In genomic region chr17:8210761-8211458, GRCh38 we compare ENCODE assay signal across 8 cellular contexts. TPM values are rescaled to one million over a fixed set of nuclear protein-coding genes. Genes with fewer than 3 reads are reported as not detected.
DNase-seq lines count a peak whose midpoint lies in the region; ATAC-seq and TF ChIP-seq lines count a peak whose summit lies in the region.

No MANE protein-coding gene starts in this region.

- POLR2A ChIA-PET in HCT116 (lab: Charles Lee), result interaction anchor here (0.7 to 5.2 kb wide), 14 partner anchors 8 to 225 kb away, joined by 4 to 57 read pairs (median 8); partner anchors contain the start of genes BORCS6, CTC1, NDEL1 and SLC25A35

- peaks cover 14% of the 10 kb centered on the region for H3K36me3 Mint-ChIP-seq in activated T-helper 1 cell treated with anti-CD3 and anti-CD28 coated beads, Interleukin-12 subunit alpha, Interleukin-12 subunit beta, Interleukin-2, Interleukin-4 antibody, amounts not matched to agents 30 ng/mL and 10 ng/mL and 1 ng/mL, durations not matched to agents 14 hours and 24 hours and 36 hours (ENCODE audit: low read depth)

- H3K4me1 ChIP-seq in HCT116 (ENCODE audit: control insufficient read depth in 1 of 2, insufficient read depth in 2 of 2, low read length in 2 of 2), result peaks cover 25 to 58% of the 10 kb centered on the region in 2 experiments; a peak in 3 of 4 replicates
- H3K4me1 ChIP-seq in subcutaneous abdominal adipose tissue (ENCODE audit: control insufficient read depth in 5 of 5, insufficient read depth in 5 of 5, low read length in 5 of 5), result peaks cover 6 to 16% (median 14%) of the 10 kb centered on the region in 5 donors

- H4K20me1 ChIP-seq in HCT116 (ENCODE audit: insufficient read depth), result peaks cover 3% of the 10 kb centered on the region; the same call in 1 of the 2 replicates

- no peak for ATAC-seq in HCT116

- H3K79me2 ChIP-seq in HCT116 (ENCODE audit: insufficient read depth, low read length), result peaks cover 43% of the 10 kb centered on the region

- intact Hi-C loops in HCT116 (cut with micrococcal nuclease), result no loop called here
- intact Hi-C loops in activated T-helper 1 cell treated with anti-CD3 and anti-CD28 coated beads, Interleukin-12 subunit alpha, Interleukin-12 subunit beta, Interleukin-2, Interleukin-4 antibody, amounts not matched to agents 30 ng/mL and 10 ng/mL and 1 ng/mL, durations not matched to agents 14 hours and 24 hours and 36 hours (cut with micrococcal nuclease), result loop anchor here (1.0 to 5.0 kb wide), 5 partner anchors 9 to 36 kb away; partner anchors contain the start of genes CTC1 and PFAS

- H3K4me3 ChIP-seq in AG09309 (ENCODE audit: control insufficient read depth, low read depth, low read length) (peak overlapping the region; percentile 81), HCT116 (replicated peaks in 1 of 2; ENCODE audit: low read depth in 1 of 2, low read length in 2 of 2) (peak overlapping the region; percentile 78 to 95), iPS-18c (ENCODE audit: insufficient read depth, low read depth, low read length) (peak overlapping the region; percentile 93; the same call in 1 of the 2 replicates), subcutaneous abdominal adipose tissue (ENCODE audit: low read depth in 1 of 5, low read length in 5 of 5) (peak overlapping the region; percentile 62 to 76 (median 72))

- H3K4me3 Mint-ChIP-seq in activated T-helper 1 cell treated with anti-CD3 and anti-CD28 coated beads, Interleukin-12 subunit alpha, Interleukin-12 subunit beta, Interleukin-2, Interleukin-4 antibody, amounts not matched to agents 30 ng/mL and 10 ng/mL and 1 ng/mL, durations not matched to agents 14 hours and 24 hours and 36 hours, result peak overlapping the region; percentile 96

- no peaks in the 10 kb centered on the region for H3K9me2 ChIP-seq in HCT116 (ENCODE audit: insufficient read depth)

- H3K27me3 Mint-ChIP-seq in activated T-helper 1 cell treated with anti-CD3 and anti-CD28 coated beads, Interleukin-12 subunit alpha, Interleukin-12 subunit beta, Interleukin-2, Interleukin-4 antibody, amounts not matched to agents 30 ng/mL and 10 ng/mL and 1 ng/mL, durations not matched to agents 14 hours and 24 hours and 36 hours (ENCODE audit: insufficient read depth), result no peaks in the 10 kb centered on the region

- peak overlapping the region; percentile 94 for H3K27ac Mint-ChIP-seq in activated T-helper 1 cell treated with anti-CD3 and anti-CD28 coated beads, Interleukin-12 subunit alpha, Interleukin-12 subunit beta, Interleukin-2, Interleukin-4 antibody, amounts not matched to agents 30 ng/mL and 10 ng/mL and 1 ng/mL, durations not matched to agents 14 hours and 24 hours and 36 hours

- DNase-seq in AG09309 (ENCODE audit: low read depth) (no peak), HCT116 (ENCODE audit: low read depth, low spot score) (no peak), GM03348 (ENCODE audit: low spot score) (no peak), kidney tubule cell (ENCODE audit: low spot score) (no peak), SK-N-DZ (ENCODE audit: low spot score) (no peak)
- DNase-seq in activated T-helper 1 cell treated with anti-CD3 and anti-CD28 coated beads, Interleukin-12 subunit alpha, Interleukin-12 subunit beta, Interleukin-2, Interleukin-4 antibody, amounts not matched to agents 30 ng/mL and 10 ng/mL and 1 ng/mL, durations not matched to agents 14 hours and 24 hours and 36 hours (ENCODE audit: low spot score), result no peak

- TF ChIP-seq CTCF in AG09309 (IDR thresholded peaks at IDR 0.05; ENCODE audit: control insufficient read depth, insufficient read depth, low read depth, low read length, missing control alignments), result no peak
- no peak for TF ChIP-seq CTCF in HCT116 (IDR thresholded peaks at IDR 0.05 in 2 of 3, conservative IDR thresholded peaks at IDR 0.05 in 1 of 3; ENCODE audit: borderline replicate concordance in 1 of 3, insufficient read depth in 1 of 3, low read depth in 2 of 3, low read length in 2 of 3)

- peaks cover 34% of the 10 kb centered on the region for H3K4me1 Mint-ChIP-seq in activated T-helper 1 cell treated with anti-CD3 and anti-CD28 coated beads, Interleukin-12 subunit alpha, Interleukin-12 subunit beta, Interleukin-2, Interleukin-4 antibody, amounts not matched to agents 30 ng/mL and 10 ng/mL and 1 ng/mL, durations not matched to agents 14 hours and 24 hours and 36 hours (ENCODE audit: low read depth)

- peak overlapping the region; percentile 96 for H3K9ac ChIP-seq in HCT116 (ENCODE audit: low read length)
- H3K9ac ChIP-seq in subcutaneous abdominal adipose tissue (ENCODE audit: low read length in 5 of 5), result peak overlapping the region in 4 of 5 donors; percentile 64 to 95 (median 74)

- H3K4me2 ChIP-seq in HCT116 (ENCODE audit: low read length), result peak overlapping the region; percentile 82

- H3K9me3 ChIP-seq in HCT116 (ENCODE audit: control insufficient read depth in 1 of 2, insufficient read depth in 1 of 2, low read depth in 1 of 2, low read length in 2 of 2) (no peaks in the 10 kb centered on the region), iPS-18c (ENCODE audit: control insufficient read depth, insufficient read depth, low read length) (no peaks in the 10 kb centered on the region), subcutaneous abdominal adipose tissue (ENCODE audit: control insufficient read depth in 5 of 5, low read length in 5 of 5) (peaks cover 0 to 2% (median 0%) of the 10 kb centered on the region in 5 donors)

- no peak for TF ChIP-seq POLR2A in HCT116 (IDR thresholded peaks at IDR 0.05; ENCODE audit: borderline replicate concordance, extremely low read depth, insufficient read depth, insufficient read length)

- CTCF ChIA-PET in HCT116 (lab: Charles Lee), result interaction anchor here (1.2 to 1.6 kb wide), 2 partner anchors 91 to 131 kb away, joined by 3 to 5 read pairs; no protein-coding TSS in a partner anchor

- no peaks in the 10 kb centered on the region for H3K27me3 ChIP-seq in HCT116 (ENCODE audit: insufficient read depth, low read length)
- H3K27me3 ChIP-seq in subcutaneous abdominal adipose tissue (ENCODE audit: control insufficient read depth in 5 of 5, insufficient read depth in 4 of 5, low read length in 5 of 5), result peaks cover 0 to 3% (median 0%) of the 10 kb centered on the region in 5 donors

- TF ChIP-seq RAD21 in HCT116 (IDR thresholded peaks at IDR 0.05; ENCODE audit: low read depth), result no peak

- H3K36me3 ChIP-seq in HCT116 (ENCODE audit: control insufficient read depth in 1 of 2, insufficient read depth in 2 of 2, low read length in 2 of 2) (peaks cover 11 to 22% of the 10 kb centered on the region in 2 experiments; a peak in 3 of 4 replicates), subcutaneous abdominal adipose tissue (ENCODE audit: control insufficient read depth in 5 of 5, insufficient read depth in 5 of 5, low read length in 5 of 5) (no peaks in the 10 kb centered on the region)

- no TSS peak for BruUV-seq in HCT116 (replicated peaks; lab: Mats Ljungman, UMichigan)

- RAD21 ChIA-PET in HCT116 (lab: Charles Lee; ENCODE audit: low non-redundant PET in 1 of 2, low total read pairs in 2 of 2, uncharacterized antibody in 2 of 2, unreplicated experiment in 2 of 2), result no interaction called here

- H3K27ac ChIP-seq in HCT116 (ENCODE audit: low read depth, low read length) (peak overlapping the region; percentile 92), subcutaneous abdominal adipose tissue (ENCODE audit: low read depth, low read length) (peak overlapping the region; percentile 78)

- peak overlapping the region; percentile 59 for H2AFZ ChIP-seq in HCT116 (ENCODE audit: low read depth, low read length, poor library complexity, severe bottlenecking)

- no peaks in the 10 kb centered on the region for H3K9me3 Mint-ChIP-seq in activated T-helper 1 cell treated with anti-CD3 and anti-CD28 coated beads, Interleukin-12 subunit alpha, Interleukin-12 subunit beta, Interleukin-2, Interleukin-4 antibody, amounts not matched to agents 30 ng/mL and 10 ng/mL and 1 ng/mL, durations not matched to agents 14 hours and 24 hours and 36 hours

TF ChIP-seq in HCT116, 20 proteins besides CTCF, POLR2A, EP300 and RAD21 (continues in another document):
- no peak for TF ChIP-seq ZFX (IDR thresholded peaks at IDR 0.05)

RNA-seq across cellular contexts. Expression of gene AURKB, which starts 0.5 kb away (rescaled TPM):
- total RNA-seq in HCT116 (2021; ENCODE audit: unreplicated experiment), result 141 TPM
- polyA plus RNA-seq in HCT116 (2012), result 216 and 232 TPM in 2 replicates
- total RNA-seq in activated T-helper 1 cell treated with anti-CD3 and anti-CD28 coated beads, Interleukin-12 subunit alpha, Interleukin-12 subunit beta, Interleukin-2, Interleukin-4 antibody, amounts not matched to agents 30 ng/mL and 10 ng/mL and 1 ng/mL, durations not matched to agents 14 hours and 24 hours and 36 hours, result 82.2 and 88.7 TPM in 2 replicates
- polyA plus RNA-seq in SK-N-DZ (2014; cell fraction: cytosol; rRNA removed), result 408 and 427 TPM in 2 replicates
- 463 and 597 TPM in 2 replicates for polyA plus RNA-seq in SK-N-DZ (2014; cell fraction: nucleus; rRNA removed)

RNA-seq across cellular contexts. Expression of gene BORCS6, which starts 20.9 kb away (rescaled TPM):
- 6.4 TPM for total RNA-seq in HCT116 (2021; ENCODE audit: unreplicated experiment)
- 4.7 and 5.4 TPM in 2 replicates for polyA plus RNA-seq in HCT116 (2012)
- total RNA-seq in activated T-helper 1 cell treated with anti-CD3 and anti-CD28 coated beads, Interleukin-12 subunit alpha, Interleukin-12 subunit beta, Interleukin-2, Interleukin-4 antibody, amounts not matched to agents 30 ng/mL and 10 ng/mL and 1 ng/mL, durations not matched to agents 14 hours and 24 hours and 36 hours, result 6.3 and 6.7 TPM in 2 replicates
- polyA plus RNA-seq in SK-N-DZ (2014; cell fraction: cytosol; rRNA removed), result 7.7 and 9.6 TPM in 2 replicates
- 3.0 and 7.0 TPM in 2 replicates for polyA plus RNA-seq in SK-N-DZ (2014; cell fraction: nucleus; rRNA removed)

RNA-seq across cellular contexts. Expression of gene TMEM107, which starts 34.7 kb away (rescaled TPM):
- 30.1 TPM for total RNA-seq in HCT116 (2021; ENCODE audit: unreplicated experiment)
- 30.8 and 40.9 TPM in 2 replicates for polyA plus RNA-seq in HCT116 (2012)
- total RNA-seq in activated T-helper 1 cell treated with anti-CD3 and anti-CD28 coated beads, Interleukin-12 subunit alpha, Interleukin-12 subunit beta, Interleukin-2, Interleukin-4 antibody, amounts not matched to agents 30 ng/mL and 10 ng/mL and 1 ng/mL, durations not matched to agents 14 hours and 24 hours and 36 hours, result 19.3 and 20.8 TPM in 2 replicates
- polyA plus RNA-seq in SK-N-DZ (2014; cell fraction: cytosol; rRNA removed), result 32.7 and 35.3 TPM in 2 replicates
- polyA plus RNA-seq in SK-N-DZ (2014; cell fraction: nucleus; rRNA removed), result 42.2 and 44.9 TPM in 2 replicates

RNA-seq across cellular contexts. Expression of gene CTC1, which starts 36.9 kb away (rescaled TPM):
- 80.4 TPM for total RNA-seq in HCT116 (2021; ENCODE audit: unreplicated experiment)
- polyA plus RNA-seq in HCT116 (2012), result 22.8 and 31.9 TPM in 2 replicates
- total RNA-seq in activated T-helper 1 cell treated with anti-CD3 and anti-CD28 coated beads, Interleukin-12 subunit alpha, Interleukin-12 subunit beta, Interleukin-2, Interleukin-4 antibody, amounts not matched to agents 30 ng/mL and 10 ng/mL and 1 ng/mL, durations not matched to agents 14 hours and 24 hours and 36 hours, result 68.5 and 76.3 TPM in 2 replicates
- polyA plus RNA-seq in SK-N-DZ (2014; cell fraction: cytosol; rRNA removed), result 5.4 and 7.0 TPM in 2 replicates
- 40.0 and 68.4 TPM in 2 replicates for polyA plus RNA-seq in SK-N-DZ (2014; cell fraction: nucleus; rRNA removed)

RNA-seq across cellular contexts. Expression of gene PFAS, which starts 38.2 kb away (rescaled TPM):
- total RNA-seq in HCT116 (2021; ENCODE audit: unreplicated experiment), result 80.6 TPM
- 21.2 and 22.3 TPM in 2 replicates for polyA plus RNA-seq in HCT116 (2012)
- total RNA-seq in activated T-helper 1 cell treated with anti-CD3 and anti-CD28 coated beads, Interleukin-12 subunit alpha, Interleukin-12 subunit beta, Interleukin-2, Interleukin-4 antibody, amounts not matched to agents 30 ng/mL and 10 ng/mL and 1 ng/mL, durations not matched to agents 14 hours and 24 hours and 36 hours, result 189 and 204 TPM in 2 replicates
- polyA plus RNA-seq in SK-N-DZ (2014; cell fraction: cytosol; rRNA removed), result 102 and 111 TPM in 2 replicates
- 190 and 219 TPM in 2 replicates for polyA plus RNA-seq in SK-N-DZ (2014; cell fraction: nucleus; rRNA removed)
